In genomic region chr7:30917216-30917893, GRCh38 we compare ENCODE assay signal across 27 cellular contexts. TPM values are rescaled to one million over a fixed set of nuclear protein-coding genes. Genes with fewer than 3 reads are reported as not detected.
DNase-seq lines count a peak whose midpoint lies in the region; ATAC-seq and TF ChIP-seq lines count a peak whose summit lies in the region.
"Had no signal": no experiment of that assay in that cellular context is flagged by ENCODE, and none has a peak within 500 bp of the region (broad histone marks: within the 10 kb centered on the region; RNA-seq: fewer than 3 reads in every experiment).

No MANE protein-coding gene starts in this region.

- no peaks in the 10 kb centered on the region for H3K36me3 Mint-ChIP-seq in activated CD8-positive, alpha-beta memory T cell treated with anti-CD3 and anti-CD28 coated beads, Interleukin-2, amount 10 ng/mL, durations not matched to agents 7 days and 5 days
- H3K36me3 Mint-ChIP-seq: CD4-positive, alpha-beta memory T cell had no signal

- TF ChIP-seq CTCF in gastroesophageal sphincter (IDR thresholded peaks at IDR 0.05): no peak
- TF ChIP-seq CTCF in lung (IDR thresholded peaks at IDR 0.05; ENCODE audit: control extremely low read depth, extremely low read depth): no peak

- H3K27ac Mint-ChIP-seq in activated CD8-positive, alpha-beta memory T cell treated with anti-CD3 and anti-CD28 coated beads, Interleukin-2, amount 10 ng/mL, durations not matched to agents 7 days and 5 days: no peak overlapping the region
- H3K27ac Mint-ChIP-seq: activated CD4-positive, alpha-beta T cell treated with anti-CD3 and anti-CD28 coated beads, Interleukin-2, amount 10 ng/mL, durations not matched to agents 7 days and 5 days; CD4-positive, alpha-beta memory T cell; stimulated activated naive CD8-positive, alpha-beta T cell treated with anti-CD3 and anti-CD28 coated beads, Interleukin-15, Interleukin-2, amounts not matched to agents 100 ng/mL and 50 ng/mL, for 24 hours had no signal

- H3K9ac ChIP-seq in stomach smooth muscle (ENCODE audit: low read length in 2 of 2): no peak overlapping the region

- DNase-seq in NCI-H69 (lab: John Stamatoyannopoulos, UW) (peak; percentile 11), lung (ENCODE audit: low spot score) (no peak), iPS-NIHi11 (ENCODE audit: low spot score) (no peak)
- DNase-seq in activated CD8-positive, alpha-beta memory T cell treated with anti-CD3 and anti-CD28 coated beads, Interleukin-2, amount 10 ng/mL, durations not matched to agents 7 days and 5 days: no peak
- DNase-seq: activated CD4-positive, alpha-beta T cell treated with anti-CD3 and anti-CD28 coated beads, Interleukin-2, amount 10 ng/mL, durations not matched to agents 7 days and 5 days; activated naive CD4-positive, alpha-beta T cell treated with anti-CD3 and anti-CD28 coated beads, Interleukin-2, amount 50 U/mL, for 16 hours; AML-193; CD4-positive, alpha-beta memory T cell; DMS 273 treated with DMSO at 0.1 percent for 48 hours; foreskin keratinocyte; mammary epithelial cell; MG63; NCI-H2081; NCI-H226; PC-3; SHP77; stimulated activated CD4-positive, alpha-beta T cell treated with anti-CD3 and anti-CD28 coated beads, Interleukin-12 subunit alpha, Interleukin-12 subunit beta, amount 100 ng/mL, for 4 hours; SW 1271; T1000 had no signal

- H3K9me3 ChIP-seq in gastroesophageal sphincter: no peaks in the 10 kb centered on the region
- H3K9me3 ChIP-seq in lung (ENCODE audit: control insufficient read depth in 2 of 2, insufficient read depth in 1 of 2, low read length in 1 of 2): no peaks in the 10 kb centered on the region
- no peaks in the 10 kb centered on the region for H3K9me3 ChIP-seq in stomach smooth muscle (ENCODE audit: control insufficient read depth in 2 of 2, low read length in 2 of 2)
- H3K9me3 ChIP-seq: MG63 had no signal

- no peak for ATAC-seq in gastroesophageal sphincter
- ATAC-seq in lung (ENCODE audit: insufficient read depth, low FRiP score): no peak
- no peak for ATAC-seq in activated CD8-positive, alpha-beta memory T cell treated with anti-CD3 and anti-CD28 coated beads, Interleukin-2, amount 10 ng/mL, durations not matched to agents 7 days and 5 days
- no peak for ATAC-seq in GM21737 (IDR thresholded peaks at IDR 0.05; ENCODE audit: unreplicated experiment)
- ATAC-seq in GM18867 (IDR thresholded peaks at IDR 0.05; ENCODE audit: unreplicated experiment): no peak
- ATAC-seq: foreskin keratinocyte, PC-3 had no signal

- H3K4me1 ChIP-seq in gastroesophageal sphincter: peaks cover 0 to 99% (median 49%) of the 10 kb centered on the region in 3 donors
- peaks cover 16 to 33% of the 10 kb centered on the region in 2 donors for H3K4me1 ChIP-seq in lung (ENCODE audit: control insufficient read depth in 2 of 2, insufficient read depth in 2 of 2, low read length in 2 of 2)
- H3K4me1 ChIP-seq in stomach smooth muscle (ENCODE audit: control insufficient read depth, insufficient read depth, low read length): peaks cover 78% of the 10 kb centered on the region
- H3K4me1 ChIP-seq: foreskin keratinocyte had no signal

- no peaks in the 10 kb centered on the region for H3K27me3 Mint-ChIP-seq in activated CD8-positive, alpha-beta memory T cell treated with anti-CD3 and anti-CD28 coated beads, Interleukin-2, amount 10 ng/mL, durations not matched to agents 7 days and 5 days
- H3K27me3 Mint-ChIP-seq: activated CD4-positive, alpha-beta T cell treated with anti-CD3 and anti-CD28 coated beads, Interleukin-2, amount 10 ng/mL, durations not matched to agents 7 days and 5 days; CD4-positive, alpha-beta memory T cell; stimulated activated naive CD8-positive, alpha-beta T cell treated with anti-CD3 and anti-CD28 coated beads, Interleukin-15, Interleukin-2, amounts not matched to agents 100 ng/mL and 50 ng/mL, for 24 hours had no signal

- H3K9me3 Mint-ChIP-seq in activated CD8-positive, alpha-beta memory T cell treated with anti-CD3 and anti-CD28 coated beads, Interleukin-2, amount 10 ng/mL, durations not matched to agents 7 days and 5 days (ENCODE audit: low read depth): no peaks in the 10 kb centered on the region
- H3K9me3 Mint-ChIP-seq: activated CD4-positive, alpha-beta T cell treated with anti-CD3 and anti-CD28 coated beads, Interleukin-2, amount 10 ng/mL, durations not matched to agents 7 days and 5 days; CD4-positive, alpha-beta memory T cell; stimulated activated naive CD8-positive, alpha-beta T cell treated with anti-CD3 and anti-CD28 coated beads, Interleukin-15, Interleukin-2, amounts not matched to agents 100 ng/mL and 50 ng/mL, for 24 hours had no signal

- TF ChIP-seq EP300 in gastroesophageal sphincter (IDR thresholded peaks at IDR 0.05): no peak

- H3K36me3 ChIP-seq in gastroesophageal sphincter: peaks cover 0 to 8% of the 10 kb centered on the region in 2 donors
- peaks cover 0 to 3% of the 10 kb centered on the region in 2 donors for H3K36me3 ChIP-seq in lung (ENCODE audit: control insufficient read depth in 2 of 2, insufficient read depth in 2 of 2, low read length in 2 of 2)
- H3K36me3 ChIP-seq in stomach smooth muscle (ENCODE audit: control insufficient read depth in 2 of 2, insufficient read depth in 2 of 2, low read length in 2 of 2): peaks cover under 1 to 1% of the 10 kb centered on the region in 2 donors
- H3K36me3 ChIP-seq: MG63 had no signal

- H3K4me1 Mint-ChIP-seq in activated CD8-positive, alpha-beta memory T cell treated with anti-CD3 and anti-CD28 coated beads, Interleukin-2, amount 10 ng/mL, durations not matched to agents 7 days and 5 days: no peaks in the 10 kb centered on the region
- H3K4me1 Mint-ChIP-seq: activated CD4-positive, alpha-beta T cell treated with anti-CD3 and anti-CD28 coated beads, Interleukin-2, amount 10 ng/mL, durations not matched to agents 7 days and 5 days; CD4-positive, alpha-beta memory T cell had no signal

- peak overlapping the region in 3 of 4 donors; percentile 85 to 91 (median 88) for H3K27ac ChIP-seq in gastroesophageal sphincter
- peak overlapping the region; percentile 17 to 44 for H3K27ac ChIP-seq in lung (ENCODE audit: low read depth in 1 of 2, low read length in 1 of 2)
- H3K27ac ChIP-seq in stomach smooth muscle (ENCODE audit: low read length): peak overlapping the region; percentile 75
- H3K27ac ChIP-seq: epithelial cell of prostate, foreskin keratinocyte had no signal

- H3K4me3 ChIP-seq in gastroesophageal sphincter: peak overlapping the region in 1 of 2 donors; percentile 54
- no peak overlapping the region for H3K4me3 ChIP-seq in lung
- H3K4me3 ChIP-seq in stomach smooth muscle (ENCODE audit: low read length in 2 of 2): peak overlapping the region in 1 of 2 donors; percentile 15
- H3K4me3 ChIP-seq: MG63 had no signal

- no peaks in the 10 kb centered on the region for H3K27me3 ChIP-seq in gastroesophageal sphincter
- H3K27me3 ChIP-seq in lung (ENCODE audit: control insufficient read depth, insufficient read depth): no peaks in the 10 kb centered on the region
- H3K27me3 ChIP-seq in stomach smooth muscle (ENCODE audit: control insufficient read depth in 1 of 2, insufficient read depth in 2 of 2, low read length in 2 of 2): no peaks in the 10 kb centered on the region
- H3K27me3 ChIP-seq: MG63 had no signal

- TF ChIP-seq POLR2A in gastroesophageal sphincter (IDR thresholded peaks at IDR 0.05): no peak

- 23 to 67% methylated on average over 2 to 4 of the region's 4 CpGs for WGBS in gastroesophageal sphincter (ENCODE audit: low coverage in 1 of 2), 2 donors
- 78 to 84% methylated on average over 4 of the region's 4 CpGs for WGBS in lung, 2 donors

- CTCF ChIA-PET in activated CD8-positive, alpha-beta memory T cell treated with anti-CD3 and anti-CD28 coated beads, Interleukin-2, amount 10 ng/mL, durations not matched to agents 7 days and 5 days (lab: Charles Lee): no interaction called here

- no peak overlapping the region for H3K4me3 Mint-ChIP-seq in activated CD8-positive, alpha-beta memory T cell treated with anti-CD3 and anti-CD28 coated beads, Interleukin-2, amount 10 ng/mL, durations not matched to agents 7 days and 5 days
- H3K4me3 Mint-ChIP-seq: activated CD4-positive, alpha-beta T cell treated with anti-CD3 and anti-CD28 coated beads, Interleukin-2, amount 10 ng/mL, durations not matched to agents 7 days and 5 days; CD4-positive, alpha-beta memory T cell; stimulated activated naive CD8-positive, alpha-beta T cell treated with anti-CD3 and anti-CD28 coated beads, Interleukin-15, Interleukin-2, amounts not matched to agents 100 ng/mL and 50 ng/mL, for 24 hours had no signal

RNA-seq across cellular contexts. Expression of gene AQP1, which starts 5.7 kb away (rescaled TPM):
- total RNA-seq in gastroesophageal sphincter: 100 to 1,000 TPM; 439 to 589 (median 503) TPM
- 100 to 1,000 TPM; 328 to 655 TPM for total RNA-seq in lung
- polyA plus RNA-seq in lung: 100 to 1,000 TPM; 267 to 527 TPM
- under 1 TPM in 1 of 2 experiments, not detected in 1; 0.15 TPM for total RNA-seq in activated CD8-positive, alpha-beta memory T cell treated with anti-CD3 and anti-CD28 coated beads, Interleukin-2, amount 10 ng/mL, durations not matched to agents 7 days and 5 days
- total RNA-seq: CD4-positive, alpha-beta memory T cell; foreskin keratinocyte had no signal
- polyA plus RNA-seq: CD4-positive, alpha-beta memory T cell had no signal

RNA-seq across cellular contexts. Expression of gene GHRHR, which starts 46.4 kb away (rescaled TPM):
- total RNA-seq in gastroesophageal sphincter (not detected), lung (under 1 TPM in 1 of 2 donors, not detected in 1; 0.77 TPM)
- under 1 TPM; 0.38 to 0.77 TPM for polyA plus RNA-seq in lung
- not detected for total RNA-seq in activated CD8-positive, alpha-beta memory T cell treated with anti-CD3 and anti-CD28 coated beads, Interleukin-2, amount 10 ng/mL, durations not matched to agents 7 days and 5 days
- total RNA-seq: activated CD4-positive, alpha-beta T cell treated with anti-CD3 and anti-CD28 coated beads, Interleukin-2, amount 10 ng/mL, durations not matched to agents 7 days and 5 days; CD4-positive, alpha-beta memory T cell; foreskin keratinocyte; mammary epithelial cell; omental fat pad; PC-3; ureter had no signal
- polyA plus RNA-seq: CD4-positive, alpha-beta memory T cell; foreskin keratinocyte; mammary epithelial cell had no signal

Comparison
In these comparisons a context has a peak if more than half of its experiments do, and no peak if none do; other contexts are left out.
1. H3K27ac ChIP-seq: peak in every context shown above with its lines; median percentile 88 in gastroesophageal sphincter; 75 in stomach smooth muscle; 30 in lung.
2. RNA of gene AQP1, which starts 5.7 kb away (total RNA-seq): 328 to 655 TPM in lung and 439 to 589 TPM in gastroesophageal sphincter; 0.15 TPM in activated CD8-positive, alpha-beta memory T cell treated with anti-CD3 and anti-CD28 coated beads, Interleukin-2, amount 10 ng/mL, durations not matched to agents 7 days and 5 days; every median in the first group is over 100 times any median in the second.